28 cellular contexts compared by ENCODE assay signal in the genomic region with DNA sequence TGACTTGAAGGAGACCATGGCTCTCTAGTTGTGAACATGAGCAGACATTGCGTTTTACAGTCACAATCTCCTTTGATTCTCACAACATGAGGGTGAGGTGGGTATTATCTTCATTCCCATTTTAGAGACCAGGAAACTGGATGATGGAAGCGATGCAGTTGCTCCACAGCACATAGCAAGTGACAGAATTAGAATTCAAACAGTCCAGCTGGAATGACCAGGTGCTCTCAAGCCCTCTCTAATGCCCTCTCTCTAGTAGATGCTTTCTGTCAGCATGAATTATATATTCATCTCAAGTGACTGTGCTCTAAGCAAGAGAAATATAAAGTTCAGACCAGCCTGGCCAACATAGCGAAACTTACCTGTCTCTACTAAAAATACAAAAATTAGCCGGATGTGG.
"Had no signal": no experiment of that assay in that cellular context is flagged by ENCODE, and none has a peak within 500 bp of the region (broad histone marks: within the 10 kb centered on the region; RNA-seq: fewer than 3 reads in every experiment).

No MANE protein-coding gene starts in this region.

- H3K9me3 ChIP-seq: adrenal gland, ascending aorta, body of pancreas, breast epithelium had no signal

- H3K4me3 ChIP-seq: adrenal gland, ascending aorta, body of pancreas, breast epithelium, cardiac muscle cell had no signal

- DNase-seq: activated effector memory CD4-positive, alpha-beta T cell treated with anti-CD3 and anti-CD28 coated beads, Interleukin-2, amount 50 U/mL, for 16 hours; activated effector memory CD4-positive, alpha-beta T cell treated with Interleukin-2 at 50 U/mL for 16 hours; activated gamma-delta T cell; activated gamma-delta T cell treated with Interleukin-2 at 50 U/mL for 16 hours; activated naive CD4-positive, alpha-beta T cell; activated naive CD4-positive, alpha-beta T cell treated with anti-CD3 and anti-CD28 coated beads for 36 hours; activated naive CD4-positive, alpha-beta T cell treated with anti-CD3 and anti-CD28 coated beads, Interleukin-2, amount 10 ng/mL, durations not matched to agents 7 days and 5 days; activated naive CD4-positive, alpha-beta T cell treated with anti-CD3 and anti-CD28 coated beads, Interleukin-2, amount 50 U/mL, for 16 hours; activated naive CD4-positive, alpha-beta T cell treated with Interleukin-2 at 50 U/mL for 16 hours; activated naive CD8-positive, alpha-beta T cell treated with anti-CD3 and anti-CD28 coated beads for 36 hours; activated naive CD8-positive, alpha-beta T cell treated with anti-CD3 and anti-CD28 coated beads, Interleukin-2, amount 10 ng/mL, durations not matched to agents 7 days and 5 days; activated naive CD8-positive, alpha-beta T cell treated with anti-CD3 and anti-CD28 coated beads, Interleukin-2, amount 50 U/mL, for 24 hours; activated T-cell treated with anti-CD3 and anti-CD28 coated beads, Interleukin-2, amount 50 U/mL, for 1 hour; activated T-cell treated with anti-CD3 and anti-CD28 coated beads, Interleukin-2, amount 50 U/mL, for 24 hours; activated T-cell treated with anti-CD3 and anti-CD28 coated beads, Interleukin-2, amount 50 U/mL, for 4 hours; activated T-cell treated with anti-CD3 and anti-CD28 coated beads, Interleukin-2, amount 50 U/mL, for 48 hours; activated T-cell treated with anti-CD3 and anti-CD28 coated beads, Interleukin-2, amount 50 U/mL, for 72 hours; adrenal gland; amniotic stem cell; amygdala; anterior cingulate cortex; aorta; body of pancreas; brain microvascular endothelial cell; central memory CD4-positive, alpha-beta T cell had no signal

- H3K27ac ChIP-seq: adrenal gland, ascending aorta, body of pancreas, brain microvascular endothelial cell, breast epithelium, cardiac muscle cell had no signal

- H3K27me3 ChIP-seq: adrenal gland, ascending aorta, body of pancreas, brain microvascular endothelial cell, breast epithelium, cardiac muscle cell had no signal

- H3K36me3 ChIP-seq: adrenal gland, ascending aorta, brain microvascular endothelial cell, breast epithelium, cardiac muscle cell had no signal

- H3K4me1 ChIP-seq: ascending aorta, body of pancreas, breast epithelium had no signal
